In the genomic region with DNA sequence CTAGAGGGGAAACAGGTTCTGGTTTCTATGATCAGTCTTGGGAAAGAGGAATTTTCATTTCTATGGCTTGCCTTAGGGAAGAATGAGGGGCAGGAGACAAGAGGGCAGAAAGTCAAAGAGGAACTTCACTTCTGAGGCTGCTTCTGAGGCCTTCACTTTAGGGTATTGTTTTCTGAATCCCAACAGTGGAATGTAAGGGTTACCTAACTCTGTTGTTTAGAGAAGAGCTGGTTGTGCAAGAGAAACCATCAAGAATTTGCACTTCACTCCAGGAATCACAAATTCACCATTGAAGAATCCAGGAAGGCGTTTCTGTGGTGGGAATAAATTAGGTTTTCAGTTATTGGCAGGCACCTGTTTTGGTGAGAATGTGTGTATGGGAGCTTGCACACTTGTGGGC, we compare ENCODE assay signal across 21 cellular contexts.
DNase-seq lines count a peak whose midpoint lies in the region; ATAC-seq and TF ChIP-seq lines count a peak whose summit lies in the region.
"Had no signal": no experiment of that assay in that cellular context is flagged by ENCODE, and none has a peak within 500 bp of the region (broad histone marks: within the 10 kb centered on the region; RNA-seq: fewer than 3 reads in every experiment).

No MANE protein-coding gene starts in this region.

- no peaks in the 10 kb centered on the region for H4K20me1 ChIP-seq in smooth muscle cell (ENCODE audit: low read depth)

- H3K27me3 ChIP-seq in adipocyte (replicated peaks; ENCODE audit: control insufficient read depth, insufficient read depth, low read length), result peaks cover 14% of the 10 kb centered on the region
- H3K27me3 ChIP-seq in smooth muscle cell (ENCODE audit: low read depth), result no peaks in the 10 kb centered on the region
- H3K27me3 ChIP-seq: colonic mucosa, Peyer's patch had no signal

- no peaks in the 10 kb centered on the region for H3K79me2 ChIP-seq in smooth muscle cell (ENCODE audit: low read depth)

- H3K4me3 ChIP-seq in adipocyte (ENCODE audit: low read length) (no peak overlapping the region), smooth muscle cell (no peak overlapping the region)
- H3K4me3 ChIP-seq: colonic mucosa, Peyer's patch, uterus had no signal

- no peak overlapping the region for H3K4me2 ChIP-seq in smooth muscle cell

- H2AFZ ChIP-seq in smooth muscle cell (ENCODE audit: low read depth), result no peak overlapping the region

- H3K9me3 ChIP-seq in adipocyte (ENCODE audit: control insufficient read depth, low read length) (peaks cover 4% of the 10 kb centered on the region), smooth muscle cell (replicated peaks; ENCODE audit: low read depth) (no peaks in the 10 kb centered on the region)
- H3K9me3 ChIP-seq: colonic mucosa, Peyer's patch, uterus had no signal

- no peaks in the 10 kb centered on the region for H3F3A ChIP-seq in smooth muscle cell (ENCODE audit: low read depth)

- 79% methylated on average over 1 of the region's 1 CpG for WGBS in smooth muscle cell (ENCODE audit: low lambda C conversion rate)

- H3K9ac ChIP-seq in adipocyte (ENCODE audit: low read length) (no peak overlapping the region), smooth muscle cell (ENCODE audit: low read depth) (no peak overlapping the region)

- peak overlapping the region; percentile 82 for H3K27ac ChIP-seq in smooth muscle cell (ENCODE audit: low read depth)
- H3K27ac ChIP-seq: colonic mucosa, Peyer's patch, uterus had no signal

- DNase-seq in GM04503 (ENCODE audit: low read depth) (peak; percentile 24), adipocyte (ENCODE audit: low read depth) (peak; percentile 33), fibroblast of gingiva (ENCODE audit: low read depth) (peak; percentile 4), smooth muscle cell (lab: John Stamatoyannopoulos, UW; ENCODE audit: unreplicated experiment) (no peak)
- DNase-seq: activated CD4-positive, alpha-beta memory T cell treated with anti-CD3 and anti-CD28 coated beads for 36 hours; activated gamma-delta T cell; CD4-positive, CD25-positive, alpha-beta regulatory T cell; colonic mucosa; HFFc6; MM.1S; NCI-H1436; NCI-H2107; NCI-H510A; Peyer's patch; stimulated activated CD4-positive, alpha-beta T cell treated with anti-CD3 and anti-CD28 coated beads, Interleukin-4, amount 100 ng/mL, for 24 hours; stimulated activated naive CD4-positive, alpha-beta T cell; uterus had no signal

- H3K36me3 ChIP-seq in adipocyte (ENCODE audit: control insufficient read depth, insufficient read depth, low read length, severe bottlenecking), result no peaks in the 10 kb centered on the region
- H3K36me3 ChIP-seq in smooth muscle cell (ENCODE audit: low read depth), result no peaks in the 10 kb centered on the region
- H3K36me3 ChIP-seq: colonic mucosa, Peyer's patch, uterus had no signal

- H3K4me1 ChIP-seq in adipocyte (ENCODE audit: control insufficient read depth, insufficient read depth, low read length) (peaks cover 10% of the 10 kb centered on the region), smooth muscle cell (ENCODE audit: low read depth) (no peaks in the 10 kb centered on the region)
- H3K4me1 ChIP-seq: colonic mucosa, Peyer's patch, uterus had no signal

- TF ChIP-seq CTCF in smooth muscle cell (IDR thresholded peaks at IDR 0.05; ENCODE audit: borderline replicate concordance, insufficient read depth, poor library complexity, severe bottlenecking), result no peak

- ATAC-seq in GM19452 (IDR thresholded peaks at IDR 0.05; ENCODE audit: unreplicated experiment), result no peak
- ATAC-seq in GM18867 (IDR thresholded peaks at IDR 0.05; ENCODE audit: unreplicated experiment), result no peak
- ATAC-seq in HG02938 (IDR thresholded peaks at IDR 0.05; ENCODE audit: unreplicated experiment), result no peak
- ATAC-seq: activated CD4-positive, CD25-positive, alpha-beta regulatory T cell treated with anti-CD3 and anti-CD28 coated beads, Interleukin-2, amount 50 U/mL, for 24 hours had no signal
